1 cellular context compared by ENCODE assay signal in the genomic region with DNA sequence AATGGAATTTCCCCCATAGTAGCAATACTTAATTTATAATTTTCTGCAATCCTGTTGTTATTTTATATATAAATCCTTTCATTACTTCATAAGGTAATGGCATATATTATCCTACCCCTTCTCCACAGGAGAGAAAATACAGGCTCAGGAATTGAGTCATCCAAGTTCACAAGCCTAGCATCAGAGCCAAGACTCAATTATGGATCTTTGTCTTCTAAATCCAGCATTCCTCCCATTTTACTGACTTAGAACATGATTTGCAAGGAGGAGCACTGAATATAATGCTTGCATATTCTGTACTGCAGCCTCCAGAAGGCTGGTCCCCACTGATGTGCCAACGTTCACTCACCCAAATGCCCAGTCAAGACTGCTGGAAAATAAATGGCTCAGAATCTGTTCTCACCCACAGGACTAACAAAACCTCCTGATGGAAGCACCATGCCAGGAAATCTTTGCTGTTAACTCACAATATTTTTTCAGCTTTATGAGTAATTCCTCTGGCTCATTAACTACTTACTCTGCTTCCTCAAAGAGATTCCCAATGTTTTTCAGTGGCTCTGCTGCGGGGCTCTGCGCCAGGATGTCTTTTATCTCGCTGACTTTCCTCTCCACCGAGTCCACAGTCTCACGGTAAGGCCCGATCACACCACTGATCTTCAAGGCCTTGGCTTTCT.
TF ChIP-seq lines count a peak whose summit lies in the region.

No MANE protein-coding gene starts in this region.

TF ChIP-seq in IMR-90, 13 proteins besides CTCF, POLR2A, EP300 and RAD21:
- TF ChIP-seq, protein P1, sequence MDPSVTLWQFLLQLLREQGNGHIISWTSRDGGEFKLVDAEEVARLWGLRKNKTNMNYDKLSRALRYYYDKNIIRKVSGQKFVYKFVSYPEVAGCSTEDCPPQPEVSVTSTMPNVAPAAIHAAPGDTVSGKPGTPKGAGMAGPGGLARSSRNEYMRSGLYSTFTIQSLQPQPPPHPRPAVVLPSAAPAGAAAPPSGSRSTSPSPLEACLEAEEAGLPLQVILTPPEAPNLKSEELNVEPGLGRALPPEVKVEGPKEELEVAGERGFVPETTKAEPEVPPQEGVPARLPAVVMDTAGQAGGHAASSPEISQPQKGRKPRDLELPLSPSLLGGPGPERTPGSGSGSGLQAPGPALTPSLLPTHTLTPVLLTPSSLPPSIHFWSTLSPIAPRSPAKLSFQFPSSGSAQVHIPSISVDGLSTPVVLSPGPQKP (IDR thresholded peaks at IDR 0.05; ENCODE audit: borderline replicate concordance, low read depth, low read length) = no peak
- TF ChIP-seq, protein P2, sequence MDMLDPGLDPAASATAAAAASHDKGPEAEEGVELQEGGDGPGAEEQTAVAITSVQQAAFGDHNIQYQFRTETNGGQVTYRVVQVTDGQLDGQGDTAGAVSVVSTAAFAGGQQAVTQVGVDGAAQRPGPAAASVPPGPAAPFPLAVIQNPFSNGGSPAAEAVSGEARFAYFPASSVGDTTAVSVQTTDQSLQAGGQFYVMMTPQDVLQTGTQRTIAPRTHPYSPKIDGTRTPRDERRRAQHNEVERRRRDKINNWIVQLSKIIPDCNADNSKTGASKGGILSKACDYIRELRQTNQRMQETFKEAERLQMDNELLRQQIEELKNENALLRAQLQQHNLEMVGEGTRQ (IDR thresholded peaks at IDR 0.05; ENCODE audit: low read depth, low read length) = no peak
- TF ChIP-seq BHLHE40 (IDR thresholded peaks at IDR 0.05; ENCODE audit: low read depth, low read length) = no peak
- TF ChIP-seq RFX5 (IDR thresholded peaks at IDR 0.05; ENCODE audit: low read depth, low read length) = no peak
- no peak for TF ChIP-seq RCOR1 (IDR thresholded peaks at IDR 0.05; ENCODE audit: insufficient replicate concordance, low read length)
- TF ChIP-seq NFE2L2 (IDR thresholded peaks at IDR 0.05; ENCODE audit: low read depth, low read length) = no peak
- no peak for TF ChIP-seq CHD1 (IDR thresholded peaks at IDR 0.05; ENCODE audit: low read depth, low read length)
- no peak for TF ChIP-seq MAFK (IDR thresholded peaks at IDR 0.05; ENCODE audit: low read depth, low read length)
- TF ChIP-seq MXI1 (IDR thresholded peaks at IDR 0.05; ENCODE audit: borderline replicate concordance, low read depth, low read length) = no peak
- no peak for TF ChIP-seq SMC3 (IDR thresholded peaks at IDR 0.05; ENCODE audit: low read depth, low read length)
- no peak for TF ChIP-seq FOS (IDR thresholded peaks at IDR 0.05; ENCODE audit: low read depth, low read length)
- TF ChIP-seq CEBPB (IDR thresholded peaks at IDR 0.05; ENCODE audit: low read depth, low read length) = no peak
- TF ChIP-seq MAZ (IDR thresholded peaks at IDR 0.05; ENCODE audit: borderline replicate concordance, low read depth, low read length) = no peak
TF ChIP-seq in IMR-90: peak in this region for 0.
